ENCODE assay signal across 8 cellular contexts in genomic region chr17:45894022-45894784, GRCh38. TPM values are rescaled to one million over a fixed set of nuclear protein-coding genes. Genes with fewer than 3 reads are reported as not detected.
DNase-seq lines count a peak whose midpoint lies in the region; ATAC-seq and TF ChIP-seq lines count a peak whose summit lies in the region.

Gene MAPT, plus strand, starts transcription at chr17:45894554. Its CDS starts 67,784 bp downstream, at chr17:45962338.

- peaks cover 27% of the 10 kb centered on the region for H3K27me3 ChIP-seq in colonic mucosa

- TF ChIP-seq CTCF in GM12872 (IDR thresholded peaks at IDR 0.05; ENCODE audit: insufficient read depth, low read depth, low read length) (peak; percentile 91), colonic mucosa (IDR thresholded peaks at IDR 0.05) (peak; percentile 90)

- no peaks in the 10 kb centered on the region for H3K9me3 ChIP-seq in colonic mucosa

- DNase-seq in NCI-H446 (lab: John Stamatoyannopoulos, UW) (peak; percentile 85 to 96), colonic mucosa (peak; percentile 85), kidney tubule cell (ENCODE audit: low spot score) (peak; percentile 91), GF-D8 (lab: John Stamatoyannopoulos, UW) (no peak)
- peak; percentile 85 for DNase-seq in activated CD4-positive, alpha-beta T cell treated with anti-CD3 and anti-CD28 coated beads for 48 hours
- peak; percentile 87 for DNase-seq in stimulated activated CD4-positive, alpha-beta T cell treated with anti-CD3 and anti-CD28 coated beads, Interleukin-15, amount 100 ng/mL, for 24 hours

- peak within 1 kb of the TSS; percentile 69 for H3K4me3 ChIP-seq in colonic mucosa

- H3K4me1 ChIP-seq in colonic mucosa = peaks cover 4% of the 10 kb centered on the region

- intact Hi-C loops in colonic mucosa (cut with DNase I) = no loop called here

- no peak within 1 kb of the TSS for H3K27ac ChIP-seq in colonic mucosa

- H3K36me3 ChIP-seq in colonic mucosa = no peaks in the 10 kb centered on the region

- ATAC-seq in HG03159 (IDR thresholded peaks at IDR 0.05; ENCODE audit: unreplicated experiment) = peak; percentile 63

- peak within 1 kb of the TSS; percentile 63 to 72 for H3K9ac ChIP-seq in colonic mucosa (ENCODE audit: low read depth in 2 of 2, low read length in 2 of 2)

RNA-seq across cellular contexts. Expression of gene MAPT, which starts in this region (rescaled TPM):
- 1 to 10 TPM in 1 of 2 donors, under 1 TPM in 1; 0.37 to 2.9 TPM for total RNA-seq in colonic mucosa
